In genomic region chr7:133662830-133663229, GRCh38 we compare ENCODE assay signal across 28 cellular contexts.
"Had no signal": no experiment of that assay in that cellular context is flagged by ENCODE, and none has a peak within 500 bp of the region (broad histone marks: within the 10 kb centered on the region; RNA-seq: fewer than 3 reads in every experiment).

No MANE protein-coding gene starts in this region.

- H3K27ac ChIP-seq: coronary artery, esophagus squamous epithelium, prostate gland, right atrium auricular region, stomach, thyroid gland had no signal

- H3K27me3 Mint-ChIP-seq: naive thymus-derived CD8-positive, alpha-beta T cell had no signal

- H3K4me1 ChIP-seq: esophagus squamous epithelium, prostate gland, right atrium auricular region, stomach had no signal

- H3K36me3 ChIP-seq: prostate gland, right atrium auricular region, thyroid gland had no signal

- H3K36me3 Mint-ChIP-seq: stimulated activated effector memory CD8-positive, alpha-beta T cell treated with anti-CD3 and anti-CD28 coated beads, Interleukin-12 subunit alpha, Interleukin-12 subunit beta, amount 100 ng/mL, for 72 hours had no signal

- H3K27ac Mint-ChIP-seq: stimulated activated effector memory CD8-positive, alpha-beta T cell treated with anti-CD3 and anti-CD28 coated beads, Interleukin-12 subunit alpha, Interleukin-12 subunit beta, amount 100 ng/mL, for 72 hours had no signal

- H3K9me3 Mint-ChIP-seq: immature natural killer cell; naive thymus-derived CD8-positive, alpha-beta T cell; nephron progenitor cell; stimulated activated effector memory CD8-positive, alpha-beta T cell treated with anti-CD3 and anti-CD28 coated beads, Interleukin-12 subunit alpha, Interleukin-12 subunit beta, amount 100 ng/mL, for 72 hours had no signal

- FAIRE-seq: frontal cortex, keratinocyte had no signal

- H3K4me3 Mint-ChIP-seq: naive thymus-derived CD8-positive, alpha-beta T cell; nephron progenitor cell; stimulated activated effector memory CD8-positive, alpha-beta T cell treated with anti-CD3 and anti-CD28 coated beads, Interleukin-12 subunit alpha, Interleukin-12 subunit beta, amount 100 ng/mL, for 72 hours had no signal

- H3K9me3 ChIP-seq: esophagus squamous epithelium, prostate gland, right atrium auricular region, stomach, thyroid gland had no signal

- ATAC-seq: left lobe of liver; naive thymus-derived CD8-positive, alpha-beta T cell; sciatic nerve; stimulated activated effector memory CD8-positive, alpha-beta T cell treated with anti-CD3 and anti-CD28 coated beads, Interleukin-12 subunit alpha, Interleukin-12 subunit beta, amount 100 ng/mL, for 72 hours had no signal

- DNase-seq: dermis blood vessel endothelial cell; effector memory CD4-positive, alpha-beta T cell; erythroblast; esophagus squamous epithelium; hypothalamus; immature natural killer cell; mammary epithelial cell; mesendoderm; midbrain; naive thymus-derived CD8-positive, alpha-beta T cell; nephron progenitor cell; nucleus accumbens; stimulated activated CD4-positive, alpha-beta T cell treated with anti-CD3 and anti-CD28 coated beads, Interleukin-12 subunit alpha, Interleukin-12 subunit beta, amount 100 ng/mL, for 4 hours; stimulated activated CD4-positive, alpha-beta T cell treated with anti-CD3 and anti-CD28 coated beads, Interleukin-1b, Interleukin-23, amount 100 ng/mL, for 48 hours; stimulated activated CD4-positive, alpha-beta T cell treated with anti-CD3 and anti-CD28 coated beads, Interleukin-4, amount 100 ng/mL, for 1 hour; stimulated activated naive CD4-positive, alpha-beta T cell treated with Interleukin-2 at 50 U/mL for 16 hours; stomach; thyroid gland; trophoblast cell had no signal

- H3K4me3 ChIP-seq: coronary artery, esophagus squamous epithelium, prostate gland, right atrium auricular region, smooth muscle cell, stomach, thyroid gland had no signal
